1 cellular context compared by ENCODE assay signal in genomic region chr4:176333076-176333475, GRCh38.
TF ChIP-seq lines count a peak whose summit lies in the region.

No MANE protein-coding gene starts in this region.

TF ChIP-seq in K562, 482 proteins besides CTCF, POLR2A, EP300 and RAD21:
- TF ChIP-seq TRIM25 (IDR thresholded peaks at IDR 0.05; ENCODE audit: borderline replicate concordance) (no peak), SPI1 (IDR thresholded peaks at IDR 0.05; ENCODE audit: borderline replicate concordance, low read depth, low read length) (peak; percentile 8; the same call in 1 of the 2 replicates), HDAC3 (IDR thresholded peaks at IDR 0.05; ENCODE audit: borderline replicate concordance, partially characterized antibody) (no peak), SMAD3 (CRISPR knock-in tag; conservative IDR thresholded peaks at IDR 0.05) (no peak), ZNF408 (CRISPR knock-in tag; IDR thresholded peaks at IDR 0.05; ENCODE audit: low read depth) (no peak), TFE3 (CRISPR knock-in tag; IDR thresholded peaks at IDR 0.05) (no peak), FOXP1 (CRISPR knock-in tag; IDR thresholded peaks at IDR 0.05) (no peak), ZNF280B (CRISPR knock-in tag; IDR thresholded peaks at IDR 0.05) (no peak), WHSC1 (IDR thresholded peaks at IDR 0.05; ENCODE audit: low read length) (no peak), ZC3H8 (IDR thresholded peaks at IDR 0.05) (no peak), CBX1 (IDR thresholded peaks at IDR 0.05; ENCODE audit: low read depth) (no peak), SNAPC5 (CRISPR knock-in tag; IDR thresholded peaks at IDR 0.05) (no peak), POLR2AphosphoS2 (IDR thresholded peaks at IDR 0.05; ENCODE audit: low read length) (0 out of 2 replicates have a peak, but pooled peaks have one; percentile 12), ZFP36 (IDR thresholded peaks at IDR 0.05; ENCODE audit: low read depth, low read length, partially characterized antibody) (no peak), ZNF282 (CRISPR knock-in tag; IDR thresholded peaks at IDR 0.05) (no peak), POLR2B (IDR thresholded peaks at IDR 0.05; ENCODE audit: low read depth, partially characterized antibody) (peak; percentile 16)
